Comparison of ENCODE assay signal across 8 cellular contexts in genomic region chr14:94173471-94173884, GRCh38. TPM values are rescaled to one million over a fixed set of nuclear protein-coding genes. Genes with fewer than 3 reads are reported as not detected.
DNase-seq lines count a peak whose midpoint lies in the region; ATAC-seq and TF ChIP-seq lines count a peak whose summit lies in the region.

No MANE protein-coding gene starts in this region.

- H3K36me3 ChIP-seq in HAP-1 (replicated peaks) (no peaks in the 10 kb centered on the region; the same call in 1 of the 2 replicates), iPS DF 6.9 (ENCODE audit: control insufficient read depth, insufficient read depth, low read length) (no peaks in the 10 kb centered on the region)

- H3K4me3 ChIP-seq in AG04450 (ENCODE audit: low read depth, low read length) (peak overlapping the region; percentile 62), HAP-1 (peak overlapping the region; percentile 49), iPS DF 6.9 (ENCODE audit: low read length) (peak overlapping the region; percentile 98)

- WGBS in iPS DF 6.9 (ENCODE audit: insufficient coverage, insufficient read length) = no CpG with 5 or more reads among the region's 20 CpGs

- H3K27ac ChIP-seq in AG04450 (ENCODE audit: low read depth, low read length) (no peak overlapping the region), iPS DF 6.9 (ENCODE audit: low read length) (no peak overlapping the region)

- in situ Hi-C loops in HAP-1 (cut with MboI; ENCODE audit: low sequenced_read_pairs) = no loop called here

- no peaks in the 10 kb centered on the region; the same call in 1 of the 2 replicates for H3K9me3 ChIP-seq in AG04450 (ENCODE audit: control insufficient read depth, insufficient read depth, low read length)
- no peaks in the 10 kb centered on the region for H3K9me3 ChIP-seq in HAP-1
- H3K9me3 ChIP-seq in iPS DF 6.9 (ENCODE audit: control insufficient read depth, insufficient read depth, low read length) = no peaks in the 10 kb centered on the region

- CTCF ChIA-PET in AG04450 (lab: Charles Lee) = interaction anchor here (1.2 to 1.6 kb wide), 2 partner anchors 37 to 41 kb away, joined by 3 to 4 read pairs; no protein-coding TSS in a partner anchor

- H3K36me3 Mint-ChIP-seq in activated T-helper 17 cell treated with anti-CD3 and anti-CD28 coated beads, Interleukin-2, amount 50 U/mL, for 72 hours (ENCODE audit: low read depth) = peaks cover 36% of the 10 kb centered on the region
- H3K36me3 Mint-ChIP-seq in stimulated activated effector memory CD8-positive, alpha-beta T cell treated with anti-CD3 and anti-CD28 coated beads, Interleukin-12 subunit alpha, Interleukin-12 subunit beta, amount 100 ng/mL, for 72 hours = no peaks in the 10 kb centered on the region

- H3K4me1 Mint-ChIP-seq in activated T-helper 17 cell treated with anti-CD3 and anti-CD28 coated beads, Interleukin-2, amount 50 U/mL, for 72 hours = peaks cover 4% of the 10 kb centered on the region
- peaks cover 13% of the 10 kb centered on the region for H3K4me1 Mint-ChIP-seq in stimulated activated effector memory CD8-positive, alpha-beta T cell treated with anti-CD3 and anti-CD28 coated beads, Interleukin-12 subunit alpha, Interleukin-12 subunit beta, amount 100 ng/mL, for 72 hours

- no peaks in the 10 kb centered on the region for H3K9me3 Mint-ChIP-seq in activated T-helper 17 cell treated with anti-CD3 and anti-CD28 coated beads, Interleukin-2, amount 50 U/mL, for 72 hours
- no peaks in the 10 kb centered on the region for H3K9me3 Mint-ChIP-seq in stimulated activated effector memory CD8-positive, alpha-beta T cell treated with anti-CD3 and anti-CD28 coated beads, Interleukin-12 subunit alpha, Interleukin-12 subunit beta, amount 100 ng/mL, for 72 hours

- no peak for ATAC-seq in activated T-helper 17 cell treated with anti-CD3 and anti-CD28 coated beads, Interleukin-2, amount 50 U/mL, for 72 hours (replicated peaks)
- ATAC-seq in stimulated activated effector memory CD8-positive, alpha-beta T cell treated with anti-CD3 and anti-CD28 coated beads, Interleukin-12 subunit alpha, Interleukin-12 subunit beta, amount 100 ng/mL, for 72 hours = no peak
- ATAC-seq in HG03039 (IDR thresholded peaks at IDR 0.05; ENCODE audit: unreplicated experiment) = no peak

- H3K27me3 ChIP-seq in AG04450 (ENCODE audit: control insufficient read depth, insufficient read depth, low read length) (peaks cover 20% of the 10 kb centered on the region), HAP-1 (ENCODE audit: low read depth) (no peaks in the 10 kb centered on the region), iPS DF 6.9 (ENCODE audit: control insufficient read depth, insufficient read depth, low read length) (no peaks in the 10 kb centered on the region)

- H3K27ac Mint-ChIP-seq in activated T-helper 17 cell treated with anti-CD3 and anti-CD28 coated beads, Interleukin-2, amount 50 U/mL, for 72 hours = peak overlapping the region; percentile 53
- H3K27ac Mint-ChIP-seq in stimulated activated effector memory CD8-positive, alpha-beta T cell treated with anti-CD3 and anti-CD28 coated beads, Interleukin-12 subunit alpha, Interleukin-12 subunit beta, amount 100 ng/mL, for 72 hours = no peak overlapping the region

- DNase-seq in AG04450 (ENCODE audit: low read depth, low spot score) (no peak), HAP-1 (ENCODE audit: low spot score in 2 of 2) (peak in 1 of 2 experiments; percentile 44), iPS DF 6.9 (ENCODE audit: low read depth, low spot score) (no peak), EL (no peak), UCSD-AML1 (lab: John Stamatoyannopoulos, UW; ENCODE audit: unreplicated experiment) (no peak)
- peak in 1 of 2 donors; percentile 66 for DNase-seq in stimulated activated effector memory CD8-positive, alpha-beta T cell treated with anti-CD3 and anti-CD28 coated beads, Interleukin-12 subunit alpha, Interleukin-12 subunit beta, amount 100 ng/mL, for 72 hours (ENCODE audit: low spot score in 2 of 2)

- POLR2A ChIA-PET in AG04450 (lab: Yijun Ruan, JAX) = no interaction called here

- H3K4me1 ChIP-seq in HAP-1 (peaks cover 15% of the 10 kb centered on the region), iPS DF 6.9 (ENCODE audit: control insufficient read depth, insufficient read depth, low read length) (no peaks in the 10 kb centered on the region; the same call in 1 of the 2 replicates)

- peak overlapping the region; percentile 81 for H3K4me3 Mint-ChIP-seq in activated T-helper 17 cell treated with anti-CD3 and anti-CD28 coated beads, Interleukin-2, amount 50 U/mL, for 72 hours
- H3K4me3 Mint-ChIP-seq in stimulated activated effector memory CD8-positive, alpha-beta T cell treated with anti-CD3 and anti-CD28 coated beads, Interleukin-12 subunit alpha, Interleukin-12 subunit beta, amount 100 ng/mL, for 72 hours = peak overlapping the region; percentile 78

- TF ChIP-seq CTCF in AG04450 (IDR thresholded peaks at IDR 0.05; ENCODE audit: low read depth, low read length) = no peak

- H3K27me3 Mint-ChIP-seq in activated T-helper 17 cell treated with anti-CD3 and anti-CD28 coated beads, Interleukin-2, amount 50 U/mL, for 72 hours = no peaks in the 10 kb centered on the region

RNA-seq across cellular contexts. Expression of gene PPP4R4, which starts 0.6 kb away (rescaled TPM):
- 0.60 and 0.65 TPM in 2 replicates for polyA plus RNA-seq in AG04450 (2011; rRNA removed)
- 0.41 and 1.7 TPM in 2 replicates for polyA minus RNA-seq in AG04450 (2011; rRNA and poly(A)+ RNA removed)
- 10 to 100 TPM in 1 of 2 donors, 1 to 10 TPM in 1; 1.8 to 68.2 TPM for total RNA-seq in activated T-helper 17 cell treated with anti-CD3 and anti-CD28 coated beads, Interleukin-2, amount 50 U/mL, for 72 hours

RNA-seq across cellular contexts. Expression of gene IFI27L2, which starts 44.1 kb away (rescaled TPM):
- polyA plus RNA-seq in AG04450 (2011; rRNA removed) = 81.9 and 122 TPM in 2 replicates
- 15.2 and 19.7 TPM in 2 replicates for polyA minus RNA-seq in AG04450 (2011; rRNA and poly(A)+ RNA removed)
- 10 to 100 TPM; 58.5 to 58.8 TPM for total RNA-seq in activated T-helper 17 cell treated with anti-CD3 and anti-CD28 coated beads, Interleukin-2, amount 50 U/mL, for 72 hours
